In genomic region chr15:26024241-26024640, GRCh38 we compare ENCODE assay signal across 7 cellular contexts.
"Had no signal": no experiment of that assay in that cellular context is flagged by ENCODE, and none has a peak within 500 bp of the region (broad histone marks: within the 10 kb centered on the region; RNA-seq: fewer than 3 reads in every experiment).

No MANE protein-coding gene starts in this region.

- H3K9ac ChIP-seq: GM23248 had no signal

- H3K36me3 ChIP-seq: HAP-1 had no signal

- H3K9me3 Mint-ChIP-seq: HFFc6, IgD-negative memory B cell had no signal

- ATAC-seq: HCT116 had no signal

- H3K27ac ChIP-seq: GM23248 had no signal

- DNase-seq: GM23248, GOT3, H7, HFFc6 had no signal

- H3K27ac Mint-ChIP-seq: HFFc6, IgD-negative memory B cell had no signal

- H2AFZ ChIP-seq: GM23248 had no signal

- H3K9me3 ChIP-seq: HAP-1 had no signal

- H3K4me3 Mint-ChIP-seq: HFFc6, IgD-negative memory B cell had no signal

- H3K4me1 ChIP-seq: HAP-1 had no signal

- H3K36me3 Mint-ChIP-seq: IgD-negative memory B cell had no signal

- H3K4me3 ChIP-seq: GM23248, HAP-1 had no signal
